10 cellular contexts compared by ENCODE assay signal in the genomic region with DNA sequence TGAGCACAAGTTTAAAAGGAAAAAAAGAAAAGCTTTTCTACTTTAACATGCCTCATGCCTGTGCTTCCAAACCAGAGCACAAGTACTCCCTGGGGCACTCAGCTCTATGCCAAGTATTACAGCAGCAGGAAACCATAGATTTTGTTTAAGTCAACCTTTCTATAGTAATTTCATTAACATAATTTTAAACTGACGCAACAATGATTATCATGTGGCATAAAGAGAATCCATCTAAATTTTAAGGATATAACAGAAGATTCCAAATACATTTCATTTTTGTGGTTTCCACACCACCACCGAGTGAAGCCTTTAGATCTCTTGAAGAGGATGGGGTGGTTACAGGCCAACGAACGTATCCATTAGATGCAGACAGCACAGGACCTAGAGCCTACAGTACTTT.
A peak's percentile ranks its signal among the peaks of the same experiment; 100 is the strongest.
DNase-seq lines count a peak whose midpoint lies in the region; ATAC-seq and TF ChIP-seq lines count a peak whose summit lies in the region.
"Had no signal": no experiment of that assay in that cellular context is flagged by ENCODE, and none has a peak within 500 bp of the region (broad histone marks: within the 10 kb centered on the region; RNA-seq: fewer than 3 reads in every experiment).

No MANE protein-coding gene starts in this region.

- DNase-seq in AG04449 (ENCODE audit: low read depth, low spot score), result peak; percentile 40
- DNase-seq in dermis blood vessel endothelial cell, result peak; percentile 44
- no peak for DNase-seq in NCI-H748 (lab: John Stamatoyannopoulos, UW; ENCODE audit: unreplicated experiment)
- no peak for DNase-seq in stomach
- DNase-seq in stimulated activated CD4-positive, alpha-beta T cell treated with anti-CD3 and anti-CD28 coated beads, Interleukin-4, amount 100 ng/mL, for 4 hours, result no peak
- no peak for DNase-seq in activated naive CD4-positive, alpha-beta T cell treated with anti-CD3 and anti-CD28 coated beads, Interleukin-2, amount 10 ng/mL, durations not matched to agents 7 days and 5 days

- H3K4me3 Mint-ChIP-seq in activated naive CD4-positive, alpha-beta T cell treated with anti-CD3 and anti-CD28 coated beads, Interleukin-2, amount 10 ng/mL, durations not matched to agents 7 days and 5 days, result no peak overlapping the region

- H3K27ac Mint-ChIP-seq in activated naive CD4-positive, alpha-beta T cell treated with anti-CD3 and anti-CD28 coated beads, Interleukin-2, amount 10 ng/mL, durations not matched to agents 7 days and 5 days, result no peak overlapping the region

- CTCF ChIA-PET in AG04449 (lab: Yijun Ruan, JAX), result interaction anchor here (0.7 to 1.7 kb wide), 3 partner anchors 15 to 218 kb away, joined by 3 to 4 read pairs (median 3); no protein-coding TSS in a partner anchor
- CTCF ChIA-PET in activated naive CD4-positive, alpha-beta T cell treated with anti-CD3 and anti-CD28 coated beads, Interleukin-2, amount 10 ng/mL, durations not matched to agents 7 days and 5 days (lab: Charles Lee), result interaction anchor here (0.5 to 1.0 kb wide), 4 partner anchors 19 to 146 kb away, joined by 3 read pairs; no protein-coding TSS in a partner anchor

- TF ChIP-seq CTCF in AG04449 (IDR thresholded peaks at IDR 0.05; ENCODE audit: insufficient read depth, low read length, missing control alignments), result no peak
- no peak for TF ChIP-seq CTCF in stomach (IDR thresholded peaks at IDR 0.05)

- peaks cover 9% of the 10 kb centered on the region for H3K9me3 Mint-ChIP-seq in activated naive CD4-positive, alpha-beta T cell treated with anti-CD3 and anti-CD28 coated beads, Interleukin-2, amount 10 ng/mL, durations not matched to agents 7 days and 5 days

- peaks cover 5% of the 10 kb centered on the region for H3K4me1 Mint-ChIP-seq in activated naive CD4-positive, alpha-beta T cell treated with anti-CD3 and anti-CD28 coated beads, Interleukin-2, amount 10 ng/mL, durations not matched to agents 7 days and 5 days

- TF ChIP-seq POLR2A in stomach (IDR thresholded peaks at IDR 0.05), result no peak

- ATAC-seq in GM19438 (IDR thresholded peaks at IDR 0.05; ENCODE audit: low read depth, unreplicated experiment), result peak; percentile 11
- ATAC-seq in HG03432 (IDR thresholded peaks at IDR 0.05; ENCODE audit: unreplicated experiment), result peak; percentile 12

- POLR2A ChIA-PET in AG04449 (lab: Yijun Ruan, JAX), result interaction anchor here (1.1 kb wide), 1 partner anchor 111 kb away, joined by 5 read pairs; no protein-coding TSS in a partner anchor

- peaks cover 5 to 61% (median 17%) of the 10 kb centered on the region in 4 donors for H3K4me1 ChIP-seq in stomach

- peak overlapping the region in 2 of 5 donors; percentile 55 to 59 for H3K27ac ChIP-seq in stomach
- H3K27ac ChIP-seq: BLaER1, VCaP had no signal

- TF ChIP-seq EP300 in stomach (IDR thresholded peaks at IDR 0.05), result no peak

- H3K27me3 Mint-ChIP-seq in activated naive CD4-positive, alpha-beta T cell treated with anti-CD3 and anti-CD28 coated beads, Interleukin-2, amount 10 ng/mL, durations not matched to agents 7 days and 5 days, result no peaks in the 10 kb centered on the region

- no peaks in the 10 kb centered on the region for H3K9me3 ChIP-seq in stomach
- H3K9me3 ChIP-seq: BLaER1 had no signal

- intact Hi-C loops in stomach (cut with DNase I; ENCODE audit: low total_unique reads), result no loop called here

- peaks cover 40% of the 10 kb centered on the region for H3K36me3 Mint-ChIP-seq in activated naive CD4-positive, alpha-beta T cell treated with anti-CD3 and anti-CD28 coated beads, Interleukin-2, amount 10 ng/mL, durations not matched to agents 7 days and 5 days

- WGBS in stomach, 5 donors, result 83 to 92% (median 84%) methylated on average over 4 of the region's 4 CpGs

- H3K27me3 ChIP-seq in stomach, result no peaks in the 10 kb centered on the region
- H3K27me3 ChIP-seq: BLaER1 had no signal

- no peak overlapping the region for H3K4me3 ChIP-seq in AG04449 (ENCODE audit: low read depth, low read length)
- H3K4me3 ChIP-seq in stomach, result no peak overlapping the region
- H3K4me3 ChIP-seq: BLaER1 had no signal

- no peaks in the 10 kb centered on the region for H3K36me3 ChIP-seq in stomach
- H3K36me3 ChIP-seq: BLaER1 had no signal

Comparison
In these comparisons a context has a peak if more than half of its experiments do, and no peak if none do; other contexts are left out.
1. DNase-seq: peak in AG04449 (single experiment) and dermis blood vessel endothelial cell (single experiment); none in NCI-H748 (single experiment), stomach (single experiment), stimulated activated CD4-positive, alpha-beta T cell treated with anti-CD3 and anti-CD28 coated beads, Interleukin-4, amount 100 ng/mL, for 4 hours (0 of 2) and activated naive CD4-positive, alpha-beta T cell treated with anti-CD3 and anti-CD28 coated beads, Interleukin-2, amount 10 ng/mL, durations not matched to agents 7 days and 5 days (single experiment).